In the genomic region with DNA sequence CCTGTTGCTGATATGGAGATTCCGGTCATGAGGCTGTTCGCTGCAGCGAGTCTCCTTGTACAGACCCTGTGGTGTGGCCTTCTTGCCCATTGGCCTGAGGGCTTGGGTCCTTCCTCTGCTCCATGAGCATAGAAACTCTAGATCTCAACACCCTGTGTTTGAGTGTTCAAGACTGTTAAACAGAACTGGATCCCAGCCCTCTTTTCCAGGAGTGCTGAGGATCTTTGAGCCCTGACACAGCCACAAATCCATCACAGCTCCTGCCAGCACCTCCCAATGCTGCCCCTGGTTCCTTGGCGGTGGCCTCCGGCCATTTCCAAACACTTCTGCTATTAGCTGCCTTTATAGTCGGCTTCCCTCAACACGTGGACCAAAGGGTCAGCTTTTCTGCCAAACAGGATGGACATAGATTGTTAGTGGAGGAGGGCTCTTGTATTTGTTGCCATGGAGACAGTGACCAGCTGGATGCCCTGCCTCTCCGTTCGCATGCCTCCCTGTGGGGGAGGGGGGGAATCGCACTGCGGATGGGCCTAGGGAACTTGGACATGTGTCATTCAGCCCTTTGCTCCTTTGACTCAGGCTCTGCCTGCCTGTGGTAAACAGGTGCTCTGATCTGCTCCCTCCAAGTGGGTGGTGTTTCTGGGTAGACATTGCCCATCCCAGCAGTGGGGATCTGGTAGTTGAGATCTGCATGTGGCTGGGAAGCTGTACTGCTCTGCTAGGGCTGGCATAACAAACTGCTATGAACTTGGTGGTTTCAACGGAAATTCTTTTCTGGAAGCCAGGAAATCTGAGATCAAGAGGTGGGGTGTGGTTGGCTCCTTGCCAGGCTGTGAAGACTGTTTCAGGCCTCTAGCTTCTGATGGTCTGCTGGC, we compare ENCODE assay signal across 7 cellular contexts. TPM values are rescaled to one million over a fixed set of nuclear protein-coding genes. Genes with fewer than 3 reads are reported as not detected.
A peak's percentile ranks its signal among the peaks of the same experiment; 100 is the strongest.
DNase-seq lines count a peak whose midpoint lies in the region; ATAC-seq and TF ChIP-seq lines count a peak whose summit lies in the region.

No MANE protein-coding gene starts in this region.

- peaks cover 2% of the 10 kb centered on the region for H3K4me1 ChIP-seq in fibroblast of lung (ENCODE audit: control insufficient read depth, extremely low read depth, insufficient read depth, low read length)
- H3K4me1 ChIP-seq in psoas muscle: no peaks in the 10 kb centered on the region

- no peak overlapping the region for H3K9ac ChIP-seq in fibroblast of lung (ENCODE audit: insufficient read depth, low read length)

- WGBS in psoas muscle, 3 donors: 45 to 53% (median 48%) methylated on average over 12 of the region's 12 CpGs

- peak overlapping the region; percentile 65 for H3K27ac ChIP-seq in KOPT-K1 (ENCODE audit: low read depth, low read length, poor library complexity, severe bottlenecking)
- H3K27ac ChIP-seq in fibroblast of lung (ENCODE audit: insufficient read depth, low read length): no peak overlapping the region
- no peak overlapping the region for H3K27ac ChIP-seq in psoas muscle

- no peaks in the 10 kb centered on the region for H3K9me3 ChIP-seq in KOPT-K1 (ENCODE audit: insufficient read depth, low read length, poor library complexity, severe bottlenecking)
- H3K9me3 ChIP-seq in fibroblast of lung (ENCODE audit: control insufficient read depth, insufficient read depth, low read depth, low read length): no peaks in the 10 kb centered on the region
- H3K9me3 ChIP-seq in psoas muscle: no peaks in the 10 kb centered on the region

- H3K27me3 ChIP-seq in fibroblast of lung (ENCODE audit: control insufficient read depth, insufficient read depth, low read length) (no peaks in the 10 kb centered on the region), psoas muscle (ENCODE audit: insufficient read depth in 3 of 3, low read length in 2 of 3) (no peaks in the 10 kb centered on the region)

- H3K79me2 ChIP-seq in fibroblast of lung (ENCODE audit: control insufficient read depth, insufficient read depth, low read length): no peaks in the 10 kb centered on the region

- in situ Hi-C loops in GM13977 (cut with MboI; ENCODE audit: low pct_unique_long_range_greater_than_20kb, low sequenced_read_pairs, unreplicated experiment): no loop called here

- no peak overlapping the region for H3K4me3 ChIP-seq in fibroblast of lung (replicated peaks in 1 of 4; ENCODE audit: control extremely low read depth in 1 of 4, insufficient read depth in 1 of 4, low read depth in 3 of 4, low read length in 4 of 4)
- H3K4me3 ChIP-seq in psoas muscle: no peak overlapping the region

- H4K20me1 ChIP-seq in fibroblast of lung (ENCODE audit: control insufficient read depth, extremely low read depth, insufficient read depth, low read length): no peaks in the 10 kb centered on the region

- ATAC-seq in psoas muscle: peak in 3 of 4 donors; percentile 12 to 43 (median 27)

- H3K36me3 ChIP-seq in KOPT-K1 (ENCODE audit: insufficient read depth, low read length) (no peaks in the 10 kb centered on the region), fibroblast of lung (ENCODE audit: control insufficient read depth, insufficient read depth, low read length) (no peaks in the 10 kb centered on the region), psoas muscle (ENCODE audit: insufficient read depth in 1 of 2, low read depth in 1 of 2) (no peaks in the 10 kb centered on the region)

- peak; percentile 79 for DNase-seq in SW480 (ENCODE audit: low spot score)
- DNase-seq in fibroblast of lung (ENCODE audit: low read depth in 2 of 2): peak; percentile 46 to 49
- no peak for DNase-seq in psoas muscle
- DNase-seq in activated effector memory CD4-positive, alpha-beta T cell treated with Interleukin-2 at 50 U/mL for 16 hours: no peak
- DNase-seq in NCI-H1930 (lab: John Stamatoyannopoulos, UW): no peak
- DNase-seq in GM13977 (ENCODE audit: low spot score): no peak

- intact Hi-C loops in psoas muscle (cut with DNase I): no loop called here

- no peak for TF ChIP-seq CTCF in fibroblast of lung (conservative IDR thresholded peaks at IDR 0.05 in 1 of 2, IDR thresholded peaks at IDR 0.05 in 1 of 2; ENCODE audit: low read depth in 1 of 2, low read length in 2 of 2)
- TF ChIP-seq CTCF in psoas muscle (IDR thresholded peaks at IDR 0.05): no peak
- TF ChIP-seq CTCF in GM13977 (IDR thresholded peaks at IDR 0.05; ENCODE audit: extremely low read depth, insufficient read depth, missing control alignments): no peak

- no peak overlapping the region for H2AFZ ChIP-seq in fibroblast of lung (ENCODE audit: low read length)

- H3K4me2 ChIP-seq in fibroblast of lung (ENCODE audit: extremely low read depth, insufficient read depth, low read length): no peak overlapping the region

RNA-seq across cellular contexts. Expression of a gene that starts 6.9 kb away (rescaled TPM):
- total RNA-seq in fibroblast of lung: 265 and 331 TPM in 2 replicates
- 720 and 751 TPM in 2 replicates for polyA plus RNA-seq in fibroblast of lung
- polyA plus RNA-seq in fibroblast of lung (2012): 657 and 688 TPM in 2 replicates
- polyA minus RNA-seq in fibroblast of lung (ENCODE audit: low replicate concordance): 995 and 1,193 TPM in 2 replicates
- total RNA-seq in psoas muscle: 100 to 1,000 TPM in 3 of 4 donors, 10 to 100 TPM in 1; 86.3 to 146 (median 118) TPM
- polyA plus RNA-seq in psoas muscle: 100 to 1,000 TPM in 1 of 3 donors, 10 to 100 TPM in 2; 55.6 to 273 (median 79.1) TPM

Comparison
In these comparisons a context has a peak if more than half of its experiments do, and no peak if none do; other contexts are left out.
1. DNase-seq: peak in SW480 (single experiment) and fibroblast of lung (2 of 2); none in psoas muscle (0 of 2), activated effector memory CD4-positive, alpha-beta T cell treated with Interleukin-2 at 50 U/mL for 16 hours (single experiment), NCI-H1930 (0 of 2) and GM13977 (single experiment).